Comparison of ENCODE assay signal across 24 cellular contexts in the genomic region with DNA sequence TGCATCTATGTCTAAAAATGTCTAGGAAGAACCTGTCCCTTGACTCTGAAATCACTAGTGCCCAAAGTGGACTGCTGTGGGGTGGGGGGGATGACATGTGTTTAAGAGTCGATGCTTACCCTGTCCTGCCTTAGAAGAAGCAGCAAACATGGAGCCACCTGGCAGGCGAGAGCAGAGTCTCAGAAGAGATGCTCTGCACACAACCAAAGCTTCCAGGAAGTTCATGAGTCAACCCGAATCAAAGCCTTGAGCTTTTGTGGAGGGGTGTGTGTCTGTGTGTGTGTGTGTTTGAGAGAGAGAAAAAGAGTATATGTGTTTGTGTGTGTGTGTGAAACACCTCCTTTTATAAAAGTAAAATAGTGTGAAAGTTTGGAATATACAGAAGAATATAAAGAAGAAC.
"Had no signal": no experiment of that assay in that cellular context is flagged by ENCODE, and none has a peak within 500 bp of the region (broad histone marks: within the 10 kb centered on the region; RNA-seq: fewer than 3 reads in every experiment).

No MANE protein-coding gene starts in this region.

- H3K9me3 Mint-ChIP-seq: naive thymus-derived CD8-positive, alpha-beta T cell; type B pancreatic cell had no signal

- H3K36me3 ChIP-seq: esophagus squamous epithelium, heart left ventricle, neutrophil, ovary, suprapubic skin, thyroid gland had no signal

- H3K4me1 ChIP-seq: esophagus squamous epithelium, suprapubic skin had no signal

- FAIRE-seq: endometrium, islet of Langerhans, small intestine, urothelium cell line had no signal

- H3K4me3 ChIP-seq: esophagus squamous epithelium, heart left ventricle, mucosa of descending colon, ovary, suprapubic skin, thyroid gland had no signal

- H3K27me3 Mint-ChIP-seq: progenitor cell of endocrine pancreas had no signal

- DNase-seq: effector memory CD4-positive, alpha-beta T cell; esophagus squamous epithelium; foreskin melanocyte; heart left ventricle; hippocampal formation; kidney glomerular epithelial cell; mammary epithelial cell; mucosa of descending colon; naive thymus-derived CD8-positive, alpha-beta T cell; ovary; small intestine; stimulated activated CD4-positive, alpha-beta T cell treated with anti-CD3 and anti-CD28 coated beads, Interleukin-12 subunit alpha, Interleukin-12 subunit beta, amount 100 ng/mL, for 4 hours; stimulated activated naive CD4-positive, alpha-beta T cell treated with Interleukin-2 at 50 U/mL for 16 hours; thyroid gland had no signal

- H3K9me3 ChIP-seq: esophagus squamous epithelium, heart left ventricle, mucosa of descending colon, neutrophil, ovary, suprapubic skin, thyroid gland had no signal

- H3K27ac ChIP-seq: epithelial cell of prostate, esophagus squamous epithelium, heart left ventricle, neutrophil, ovary, suprapubic skin, thyroid gland had no signal

- ATAC-seq: heart left ventricle; left lobe of liver; mucosa of descending colon; naive thymus-derived CD8-positive, alpha-beta T cell; right cardiac atrium had no signal

- H3K36me3 Mint-ChIP-seq: naive thymus-derived CD8-positive, alpha-beta T cell; type B pancreatic cell had no signal

- H3K4me3 Mint-ChIP-seq: naive thymus-derived CD8-positive, alpha-beta T cell; type B pancreatic cell had no signal

- H3K27me3 ChIP-seq: esophagus squamous epithelium, heart left ventricle, neutrophil, ovary, suprapubic skin, thyroid gland had no signal

- H3K4me1 Mint-ChIP-seq: naive thymus-derived CD8-positive, alpha-beta T cell had no signal

- H3K27ac Mint-ChIP-seq: progenitor cell of endocrine pancreas, type B pancreatic cell had no signal
